Comparison of ENCODE assay signal across 25 cellular contexts in the genomic region with DNA sequence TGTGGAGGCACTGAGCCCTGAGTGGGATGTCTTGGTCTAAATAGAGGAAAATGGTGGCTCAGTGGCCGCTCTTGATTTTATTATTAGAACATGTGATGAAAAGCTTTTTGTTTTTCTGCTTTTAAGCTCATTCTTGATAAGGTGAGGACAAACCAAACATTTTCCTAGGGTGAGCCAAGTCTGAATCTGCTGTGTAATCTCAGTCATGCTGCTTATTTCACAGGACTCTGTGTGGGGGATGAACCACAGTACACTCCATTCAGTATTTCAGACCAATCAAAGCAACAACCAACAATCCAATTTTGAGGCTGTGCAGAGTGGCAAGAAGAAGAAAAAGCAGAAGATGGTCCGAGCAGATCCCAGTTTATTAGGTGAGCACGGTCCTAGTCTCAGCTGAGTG. TPM values are rescaled to one million over a fixed set of nuclear protein-coding genes. Genes with fewer than 3 reads are reported as not detected.
"Had no signal": no experiment of that assay in that cellular context is flagged by ENCODE, and none has a peak within 500 bp of the region (broad histone marks: within the 10 kb centered on the region; RNA-seq: fewer than 3 reads in every experiment).

No MANE protein-coding gene starts in this region.

- H3K4me3 Mint-ChIP-seq: activated CD4-positive, alpha-beta T cell treated with anti-CD3 and anti-CD28 coated beads, Interleukin-2, amount 10 ng/mL, durations not matched to agents 7 days and 5 days; activated naive CD8-positive, alpha-beta T cell; brain; effector memory CD8-positive, alpha-beta T cell; nephron; stimulated activated memory B cell treated with anti-CD40 and anti-IgM and Interleukin-4, amounts not matched to agents 10 μg/mL and 1 μg/mL and 100 μg/mL, for 72 hours; stimulated activated naive CD8-positive, alpha-beta T cell treated with anti-CD3 and anti-CD28 coated beads, Interleukin-15, amount 100 ng/mL, for 72 hours had no signal

- H3K9me3 ChIP-seq: ascending aorta, gastroesophageal sphincter, neutrophil, sigmoid colon, tibial artery, upper lobe of right lung had no signal

- H3K4me1 Mint-ChIP-seq: activated CD4-positive, alpha-beta T cell treated with anti-CD3 and anti-CD28 coated beads, Interleukin-2, amount 10 ng/mL, durations not matched to agents 7 days and 5 days; nephron; stimulated activated memory B cell treated with anti-CD40 and anti-IgM and Interleukin-4, amounts not matched to agents 10 μg/mL and 1 μg/mL and 100 μg/mL, for 72 hours; stimulated activated naive CD8-positive, alpha-beta T cell treated with anti-CD3 and anti-CD28 coated beads, Interleukin-15, amount 100 ng/mL, for 72 hours had no signal

- H3K27ac ChIP-seq: ascending aorta, gastroesophageal sphincter, hepatocyte, neutrophil, sigmoid colon, tibial artery, upper lobe of right lung had no signal

- H3K9me3 Mint-ChIP-seq: activated CD4-positive, alpha-beta T cell treated with anti-CD3 and anti-CD28 coated beads, Interleukin-2, amount 10 ng/mL, durations not matched to agents 7 days and 5 days; activated T-helper 2 cell treated with anti-CD3 and anti-CD28 coated beads, Interferon-gamma antibody, Interleukin-2, Interleukin-4, amounts not matched to agents 10 μg/mL and 5 μg/mL and 100 μg/mL, durations not matched to agents 14 hours and 24 hours and 36 hours; brain; effector memory CD8-positive, alpha-beta T cell; nephron; stimulated activated memory B cell treated with anti-CD40 and anti-IgM and Interleukin-4, amounts not matched to agents 10 μg/mL and 1 μg/mL and 100 μg/mL, for 72 hours; stimulated activated naive CD8-positive, alpha-beta T cell treated with anti-CD3 and anti-CD28 coated beads, Interleukin-15, amount 100 ng/mL, for 72 hours had no signal

- DNase-seq: activated CD4-positive, alpha-beta T cell treated with anti-CD3 and anti-CD28 coated beads, Interleukin-2, amount 10 ng/mL, durations not matched to agents 7 days and 5 days; activated CD4-positive, CD25-positive, alpha-beta regulatory T cell treated with anti-CD3 and anti-CD28 coated beads, Interleukin-2, amount 50 U/mL, for 72 hours; activated CD8-positive, alpha-beta memory T cell treated with anti-CD3 and anti-CD28 coated beads for 24 hours; activated T-cell treated with anti-CD3 and anti-CD28 coated beads, Interleukin-2, amount 50 U/mL, for 1 hour; cortex of kidney; effector memory CD8-positive, alpha-beta T cell; islet precursor cell; left ventricle myocardium superior; sigmoid colon; small intestine; stimulated activated CD4-positive, alpha-beta T cell treated with anti-CD3 and anti-CD28 coated beads, Interleukin-4, amount 100 ng/mL, for 24 hours; stimulated activated naive CD8-positive, alpha-beta T cell treated with anti-CD3 and anti-CD28 coated beads, Interleukin-15, amount 100 ng/mL, for 72 hours; T-helper 9 cell; tibial artery; upper lobe of right lung had no signal

- H3K4me3 ChIP-seq: ascending aorta, gastroesophageal sphincter, hepatocyte, sigmoid colon, tibial artery, upper lobe of right lung had no signal

- H3K27me3 Mint-ChIP-seq: activated CD4-positive, alpha-beta T cell treated with anti-CD3 and anti-CD28 coated beads, Interleukin-2, amount 10 ng/mL, durations not matched to agents 7 days and 5 days; activated naive CD8-positive, alpha-beta T cell; brain; effector memory CD8-positive, alpha-beta T cell; stimulated activated memory B cell treated with anti-CD40 and anti-IgM and Interleukin-4, amounts not matched to agents 10 μg/mL and 1 μg/mL and 100 μg/mL, for 72 hours; stimulated activated naive CD8-positive, alpha-beta T cell treated with anti-CD3 and anti-CD28 coated beads, Interleukin-15, amount 100 ng/mL, for 72 hours had no signal

- FAIRE-seq: endothelial cell of umbilical vein, small intestine had no signal

- H3K4me1 ChIP-seq: ascending aorta had no signal

- H3K4me2 ChIP-seq: hepatocyte had no signal

- ATAC-seq: effector memory CD8-positive, alpha-beta T cell; gastroesophageal sphincter; stimulated activated memory B cell treated with anti-CD40 and anti-IgM and Interleukin-4, amounts not matched to agents 10 μg/mL and 1 μg/mL and 100 μg/mL, for 72 hours; stimulated activated naive CD8-positive, alpha-beta T cell treated with anti-CD3 and anti-CD28 coated beads, Interleukin-15, amount 100 ng/mL, for 72 hours; upper lobe of right lung had no signal

- H3K27me3 ChIP-seq: ascending aorta, gastroesophageal sphincter, hepatocyte, neutrophil, sigmoid colon, tibial artery, upper lobe of right lung had no signal

- H2AFZ ChIP-seq: hepatocyte had no signal

- H3K79me2 ChIP-seq: hepatocyte had no signal

- H3K27ac Mint-ChIP-seq: activated CD4-positive, alpha-beta T cell treated with anti-CD3 and anti-CD28 coated beads, Interleukin-2, amount 10 ng/mL, durations not matched to agents 7 days and 5 days; activated T-helper 2 cell treated with anti-CD3 and anti-CD28 coated beads, Interferon-gamma antibody, Interleukin-2, Interleukin-4, amounts not matched to agents 10 μg/mL and 5 μg/mL and 100 μg/mL, durations not matched to agents 14 hours and 24 hours and 36 hours; effector memory CD8-positive, alpha-beta T cell; nephron; stimulated activated memory B cell treated with anti-CD40 and anti-IgM and Interleukin-4, amounts not matched to agents 10 μg/mL and 1 μg/mL and 100 μg/mL, for 72 hours had no signal

RNA-seq across cellular contexts. Expression of gene SNORC, which starts 20.0 kb away (rescaled TPM):
- total RNA-seq: ascending aorta had no signal
